26 cellular contexts compared by ENCODE assay signal in genomic region chr17:26775219-26775822, GRCh38.
"Had no signal": no experiment of that assay in that cellular context is flagged by ENCODE, and none has a peak within 500 bp of the region (broad histone marks: within the 10 kb centered on the region; RNA-seq: fewer than 3 reads in every experiment).

No MANE protein-coding gene starts in this region.

- H3K27ac Mint-ChIP-seq: nephron; stimulated activated memory B cell treated with anti-CD40 and anti-IgM and Interleukin-4, amounts not matched to agents 10 μg/mL and 1 μg/mL and 100 μg/mL, for 72 hours had no signal

- H3K36me3 Mint-ChIP-seq: naive B cell; stimulated activated memory B cell treated with anti-CD40 and anti-IgM and Interleukin-4, amounts not matched to agents 10 μg/mL and 1 μg/mL and 100 μg/mL, for 72 hours had no signal

- FAIRE-seq: endometrium, keratinocyte, pancreas had no signal

- H3K4me3 Mint-ChIP-seq: nephron; stimulated activated memory B cell treated with anti-CD40 and anti-IgM and Interleukin-4, amounts not matched to agents 10 μg/mL and 1 μg/mL and 100 μg/mL, for 72 hours; stimulated activated naive CD8-positive, alpha-beta T cell treated with anti-CD3 and anti-CD28 coated beads, Interleukin-15, amount 100 ng/mL, for 72 hours had no signal

- DNase-seq: effector memory CD4-positive, alpha-beta T cell; glutamatergic neuron; left cardiac atrium; left ventricle myocardium inferior; mesenchymal stem cell; naive B cell; occipital lobe; psoas muscle; retina; spleen; stimulated activated CD4-positive, alpha-beta T cell treated with anti-CD3 and anti-CD28 coated beads, Interleukin-15, amount 100 ng/mL, for 24 hours; stimulated activated CD4-positive, alpha-beta T cell treated with anti-CD3 and anti-CD28 coated beads, Interleukin-1b, Interleukin-23, amount 100 ng/mL, for 48 hours; stimulated activated CD4-positive, alpha-beta T cell treated with anti-CD3 and anti-CD28 coated beads, Interleukin-4, amount 100 ng/mL, for 24 hours; stimulated activated naive CD8-positive, alpha-beta T cell treated with anti-CD3 and anti-CD28 coated beads, Interleukin-15, amount 100 ng/mL, for 72 hours; substantia nigra; trophoblast cell; uterus had no signal

- H3K27me3 ChIP-seq: uterus had no signal

- H3K4me1 Mint-ChIP-seq: naive B cell; nephron; stimulated activated memory B cell treated with anti-CD40 and anti-IgM and Interleukin-4, amounts not matched to agents 10 μg/mL and 1 μg/mL and 100 μg/mL, for 72 hours; stimulated activated naive CD8-positive, alpha-beta T cell treated with anti-CD3 and anti-CD28 coated beads, Interleukin-15, amount 100 ng/mL, for 72 hours had no signal

- H3K36me3 ChIP-seq: esophagus muscularis mucosa, left ventricle myocardium inferior, pancreas, spleen, uterus had no signal

- ATAC-seq: gastroesophageal sphincter; left cardiac atrium; pancreas; psoas muscle; sciatic nerve; stimulated activated memory B cell treated with anti-CD40 and anti-IgM and Interleukin-4, amounts not matched to agents 10 μg/mL and 1 μg/mL and 100 μg/mL, for 72 hours; stimulated activated naive CD8-positive, alpha-beta T cell treated with anti-CD3 and anti-CD28 coated beads, Interleukin-15, amount 100 ng/mL, for 72 hours had no signal

- H3K4me3 ChIP-seq: esophagus muscularis mucosa, gastroesophageal sphincter, left ventricle myocardium inferior, lung, pancreas, psoas muscle, spleen, uterus had no signal

- H3K4me1 ChIP-seq: esophagus muscularis mucosa, gastroesophageal sphincter, left ventricle myocardium inferior, pancreas, psoas muscle, spleen, uterus had no signal

- H3K27me3 Mint-ChIP-seq: stimulated activated memory B cell treated with anti-CD40 and anti-IgM and Interleukin-4, amounts not matched to agents 10 μg/mL and 1 μg/mL and 100 μg/mL, for 72 hours had no signal

- H3K27ac ChIP-seq: esophagus muscularis mucosa, gastroesophageal sphincter, left ventricle myocardium inferior, pancreas, psoas muscle, spleen, uterus had no signal

- H3K9me3 ChIP-seq: pancreas, psoas muscle had no signal
